13 cellular contexts compared by ENCODE assay signal in genomic region chr18:79466591-79466990, GRCh38.
A peak's percentile ranks its signal among the peaks of the same experiment; 100 is the strongest.
DNase-seq lines count a peak whose midpoint lies in the region; ATAC-seq, FAIRE-seq and TF ChIP-seq lines count a peak whose summit lies in the region.
"Had no signal": no experiment of that assay in that cellular context is flagged by ENCODE, and none has a peak within 500 bp of the region (broad histone marks: within the 10 kb centered on the region; RNA-seq: fewer than 3 reads in every experiment).

No MANE protein-coding gene starts in this region.

- TF ChIP-seq EP300 in HepG2 (IDR thresholded peaks at IDR 0.05; ENCODE audit: low read depth in 2 of 2, low read length in 2 of 2) (no peak), HepG2 (CRISPR knock-in tag; IDR thresholded peaks at IDR 0.05; ENCODE audit: borderline replicate concordance) (no peak)

- no peak overlapping the region for H3K4me2 ChIP-seq in HepG2 (ENCODE audit: low read depth, low read length)

- H2AFZ ChIP-seq in HepG2 (ENCODE audit: low read length), result no peak overlapping the region

- in situ Hi-C loops in HepG2 (cut with HindIII; ENCODE audit: extremely low pct_ligation_motif_present, low pct_unique_long_range_greater_than_20kb), result no loop called here

- no peak overlapping the region for H3K27ac ChIP-seq in HepG2 (ENCODE audit: extremely low read length, insufficient read depth, low read length)
- no peak overlapping the region for H3K27ac ChIP-seq in uterus
- H3K27ac ChIP-seq: thoracic aorta had no signal

- intact Hi-C loops in HepG2 (cut with micrococcal nuclease; ENCODE audit: unreplicated experiment) (no loop called here), uterus (cut with DNase I; ENCODE audit: low total_unique reads) (no loop called here)
- intact Hi-C loops in activated T-helper 1 cell treated with anti-CD3 and anti-CD28 coated beads, Interleukin-12 subunit alpha, Interleukin-12 subunit beta, Interleukin-2, Interleukin-4 antibody, amounts not matched to agents 30 ng/mL and 10 ng/mL and 1 ng/mL, durations not matched to agents 14 hours and 24 hours and 36 hours (cut with micrococcal nuclease), result no loop called here

- TF ChIP-seq RAD21 in HepG2 (CRISPR knock-in tag; IDR thresholded peaks at IDR 0.05), result no peak

- no peaks in the 10 kb centered on the region for H3K27me3 Mint-ChIP-seq in memory B cell
- H3K27me3 Mint-ChIP-seq in activated T-helper 1 cell treated with anti-CD3 and anti-CD28 coated beads, Interleukin-12 subunit alpha, Interleukin-12 subunit beta, Interleukin-2, Interleukin-4 antibody, amounts not matched to agents 30 ng/mL and 10 ng/mL and 1 ng/mL, durations not matched to agents 14 hours and 24 hours and 36 hours (ENCODE audit: insufficient read depth), result no peaks in the 10 kb centered on the region
- H3K27me3 Mint-ChIP-seq: T-cell had no signal

- H3K79me2 ChIP-seq in HepG2 (ENCODE audit: insufficient read depth, low read length), result no peaks in the 10 kb centered on the region

- TF ChIP-seq CTCF in HepG2 (CRISPR knock-in tag; IDR thresholded peaks at IDR 0.05), result no peak
- no peak for TF ChIP-seq CTCF in uterus (IDR thresholded peaks at IDR 0.05)

- H3K36me3 ChIP-seq in HepG2 (replicated peaks in 1 of 2; ENCODE audit: control insufficient read depth in 1 of 2, insufficient read depth in 2 of 2, low read length in 2 of 2) (no peaks in the 10 kb centered on the region), uterus (no peaks in the 10 kb centered on the region)

- POLR2A ChIA-PET in HepG2 (lab: Yijun Ruan, JAX), result no interaction called here

- no TSS peak for BruUV-seq in HepG2 (replicated peaks; lab: Mats Ljungman, UMichigan)

- H3K4me3 Mint-ChIP-seq in memory B cell, result peak overlapping the region; percentile 80
- no peak overlapping the region for H3K4me3 Mint-ChIP-seq in activated T-helper 1 cell treated with anti-CD3 and anti-CD28 coated beads, Interleukin-12 subunit alpha, Interleukin-12 subunit beta, Interleukin-2, Interleukin-4 antibody, amounts not matched to agents 30 ng/mL and 10 ng/mL and 1 ng/mL, durations not matched to agents 14 hours and 24 hours and 36 hours

- no peak for FAIRE-seq in HepG2 (lab: Jason Lieb, UNC)
- FAIRE-seq: D721Med had no signal

- H3K36me3 Mint-ChIP-seq in memory B cell, result peaks cover 26% of the 10 kb centered on the region
- peaks cover 20% of the 10 kb centered on the region for H3K36me3 Mint-ChIP-seq in activated T-helper 1 cell treated with anti-CD3 and anti-CD28 coated beads, Interleukin-12 subunit alpha, Interleukin-12 subunit beta, Interleukin-2, Interleukin-4 antibody, amounts not matched to agents 30 ng/mL and 10 ng/mL and 1 ng/mL, durations not matched to agents 14 hours and 24 hours and 36 hours (ENCODE audit: low read depth)

- 41% methylated on average over 6 of the region's 16 CpGs for WGBS in HepG2 (ENCODE audit: low lambda C conversion rate)

- H3K9me3 ChIP-seq in HepG2 (ENCODE audit: low read length) (no peaks in the 10 kb centered on the region), uterus (no peaks in the 10 kb centered on the region)
- H3K9me3 ChIP-seq: thoracic aorta had no signal

- peaks cover 10 to 82% of the 10 kb centered on the region in 2 experiments for H3K27me3 ChIP-seq in HepG2 (ENCODE audit: control insufficient read depth in 1 of 2, insufficient read depth in 2 of 2, low read length in 2 of 2)
- no peaks in the 10 kb centered on the region for H3K27me3 ChIP-seq in uterus

- H3K4me3 ChIP-seq in HepG2 (replicated peaks in 1 of 3; ENCODE audit: insufficient read depth in 1 of 3, low read depth in 2 of 3, low read length in 3 of 3), result no peak overlapping the region
- H3K4me3 ChIP-seq in uterus, result no peak overlapping the region
- H3K4me3 ChIP-seq: thoracic aorta had no signal

- ATAC-seq in GM18505 (IDR thresholded peaks at IDR 0.05; ENCODE audit: unreplicated experiment) (peak; percentile 54), GM21526 (IDR thresholded peaks at IDR 0.05; ENCODE audit: low FRiP score, unreplicated experiment) (peak; percentile 63), HG03460 (IDR thresholded peaks at IDR 0.05; ENCODE audit: unreplicated experiment) (peak; percentile 42), memory B cell (ENCODE audit: low read depth) (peak; percentile 80), HepG2 (no peak)

- no peak overlapping the region for H3K9ac ChIP-seq in HepG2 (ENCODE audit: insufficient read depth, low read depth, low read length)

- H4K20me1 ChIP-seq in HepG2 (ENCODE audit: insufficient read depth, low read length), result no peaks in the 10 kb centered on the region

- TF ChIP-seq POLR2A in GM18505 (IDR thresholded peaks at IDR 0.05; ENCODE audit: borderline replicate concordance, extremely low read depth, insufficient read depth, insufficient read length), result no peak
- no peak for TF ChIP-seq POLR2A in HepG2 (IDR thresholded peaks at IDR 0.05; ENCODE audit: insufficient read depth in 1 of 2, low read depth in 2 of 2, low read length in 2 of 2)
- no peak for TF ChIP-seq POLR2A in uterus (IDR thresholded peaks at IDR 0.05)

- peak overlapping the region; percentile 96 for H3K27ac Mint-ChIP-seq in memory B cell
- H3K27ac Mint-ChIP-seq in activated T-helper 1 cell treated with anti-CD3 and anti-CD28 coated beads, Interleukin-12 subunit alpha, Interleukin-12 subunit beta, Interleukin-2, Interleukin-4 antibody, amounts not matched to agents 30 ng/mL and 10 ng/mL and 1 ng/mL, durations not matched to agents 14 hours and 24 hours and 36 hours, result no peak overlapping the region
- H3K27ac Mint-ChIP-seq: T-cell had no signal

- DNase-seq in memory B cell (ENCODE audit: low spot score in 2 of 2) (peak; percentile 71 to 75), HepG2 (ENCODE audit: low spot score) (no peak), uterus (no peak), activated gamma-delta T cell (lab: John Stamatoyannopoulos, UW) (no peak)
- no peak for DNase-seq in activated T-helper 1 cell treated with anti-CD3 and anti-CD28 coated beads, Interleukin-12 subunit alpha, Interleukin-12 subunit beta, Interleukin-2, Interleukin-4 antibody, amounts not matched to agents 30 ng/mL and 10 ng/mL and 1 ng/mL, durations not matched to agents 14 hours and 24 hours and 36 hours (ENCODE audit: low spot score)
- DNase-seq: foreskin fibroblast, NCI-H526 had no signal

- H3K9me3 Mint-ChIP-seq in memory B cell, result no peaks in the 10 kb centered on the region
- no peaks in the 10 kb centered on the region for H3K9me3 Mint-ChIP-seq in activated T-helper 1 cell treated with anti-CD3 and anti-CD28 coated beads, Interleukin-12 subunit alpha, Interleukin-12 subunit beta, Interleukin-2, Interleukin-4 antibody, amounts not matched to agents 30 ng/mL and 10 ng/mL and 1 ng/mL, durations not matched to agents 14 hours and 24 hours and 36 hours
- H3K9me3 Mint-ChIP-seq: T-cell had no signal

- CTCF ChIA-PET in HepG2 (lab: Yijun Ruan, JAX; ENCODE audit: low intra/inter-chr PET ratio, low total read pairs), result no interaction called here

- peaks cover 38% of the 10 kb centered on the region for H3K4me1 Mint-ChIP-seq in memory B cell
- no peaks in the 10 kb centered on the region for H3K4me1 Mint-ChIP-seq in activated T-helper 1 cell treated with anti-CD3 and anti-CD28 coated beads, Interleukin-12 subunit alpha, Interleukin-12 subunit beta, Interleukin-2, Interleukin-4 antibody, amounts not matched to agents 30 ng/mL and 10 ng/mL and 1 ng/mL, durations not matched to agents 14 hours and 24 hours and 36 hours (ENCODE audit: low read depth)

- H3K4me1 ChIP-seq in HepG2 (ENCODE audit: insufficient read depth, low read length), result no peaks in the 10 kb centered on the region
- no peaks in the 10 kb centered on the region for H3K4me1 ChIP-seq in uterus

TF ChIP-seq in HepG2, 621 proteins besides CTCF, POLR2A, EP300 and RAD21:
- no peak for TF ChIP-seq ZC3H13 (CRISPR knock-in tag; IDR thresholded peaks at IDR 0.05)
- TF ChIP-seq AHDC1 (CRISPR knock-in tag; IDR thresholded peaks at IDR 0.05; ENCODE audit: borderline replicate concordance), result no peak
- TF ChIP-seq PCBP2 (optimal IDR thresholded peaks at IDR 0.05; ENCODE audit: low read depth, low read length, poor library complexity, severe bottlenecking), result no peak
- TF ChIP-seq KLF9 (CRISPR knock-in tag; IDR thresholded peaks at IDR 0.05; ENCODE audit: low read depth), result no peak
- no peak for TF ChIP-seq BCL6 (CRISPR knock-in tag; IDR thresholded peaks at IDR 0.05)

Comparison
In these comparisons a context has a peak if more than half of its experiments do, and no peak if none do; other contexts are left out.
1. DNase-seq: peak in memory B cell (2 of 2); none in HepG2 (single experiment), activated T-helper 1 cell treated with anti-CD3 and anti-CD28 coated beads, Interleukin-12 subunit alpha, Interleukin-12 subunit beta, Interleukin-2, Interleukin-4 antibody, amounts not matched to agents 30 ng/mL and 10 ng/mL and 1 ng/mL, durations not matched to agents 14 hours and 24 hours and 36 hours (single experiment), uterus (0 of 2) and activated gamma-delta T cell (single experiment).